1 cellular context compared by ENCODE assay signal in the genomic region with DNA sequence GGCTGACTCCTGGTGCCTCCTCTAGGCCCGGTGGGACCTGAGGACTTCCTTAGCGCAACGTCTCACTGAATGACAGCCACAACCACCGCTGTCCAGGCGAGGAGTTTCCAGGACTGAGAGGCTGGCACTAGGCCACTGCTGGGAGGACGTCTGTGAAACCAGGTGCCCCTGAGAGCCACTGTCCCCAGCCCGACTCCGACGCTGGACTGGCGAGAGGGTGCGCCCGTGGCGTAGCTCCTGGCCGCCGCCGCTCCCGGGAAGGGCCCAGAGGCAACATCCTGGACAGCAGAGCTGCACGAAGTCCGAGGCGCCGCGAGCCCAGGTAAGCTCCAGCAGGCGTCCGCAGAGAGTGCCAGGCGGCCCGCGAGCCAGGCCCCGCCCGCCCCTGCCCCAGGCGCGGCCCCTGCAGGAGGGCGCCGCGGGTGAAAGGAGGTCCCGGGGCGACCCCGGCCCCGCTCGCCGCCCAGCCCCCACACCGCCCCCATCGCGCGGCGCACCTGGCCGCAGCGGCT.
TF ChIP-seq lines count a peak whose summit lies in the region.

No MANE protein-coding gene starts in this region.

TF ChIP-seq in K562, 482 proteins besides CTCF, POLR2A, EP300 and RAD21 (continued from another document and continues in another):
- TF ChIP-seq, protein P1, sequence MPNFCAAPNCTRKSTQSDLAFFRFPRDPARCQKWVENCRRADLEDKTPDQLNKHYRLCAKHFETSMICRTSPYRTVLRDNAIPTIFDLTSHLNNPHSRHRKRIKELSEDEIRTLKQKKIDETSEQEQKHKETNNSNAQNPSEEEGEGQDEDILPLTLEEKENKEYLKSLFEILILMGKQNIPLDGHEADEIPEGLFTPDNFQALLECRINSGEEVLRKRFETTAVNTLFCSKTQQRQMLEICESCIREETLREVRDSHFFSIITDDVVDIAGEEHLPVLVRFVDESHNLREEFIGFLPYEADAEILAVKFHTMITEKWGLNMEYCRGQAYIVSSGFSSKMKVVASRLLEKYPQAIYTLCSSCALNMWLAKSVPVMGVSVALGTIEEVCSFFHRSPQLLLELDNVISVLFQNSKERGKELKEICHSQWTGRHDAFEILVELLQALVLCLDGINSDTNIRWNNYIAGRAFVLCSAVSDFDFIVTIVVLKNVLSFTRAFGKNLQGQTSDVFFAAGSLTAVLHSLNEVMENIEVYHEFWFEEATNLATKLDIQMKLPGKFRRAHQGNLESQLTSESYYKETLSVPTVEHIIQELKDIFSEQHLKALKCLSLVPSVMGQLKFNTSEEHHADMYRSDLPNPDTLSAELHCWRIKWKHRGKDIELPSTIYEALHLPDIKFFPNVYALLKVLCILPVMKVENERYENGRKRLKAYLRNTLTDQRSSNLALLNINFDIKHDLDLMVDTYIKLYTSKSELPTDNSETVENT (CRISPR knock-in tag; IDR thresholded peaks at IDR 0.05): peak; percentile 89
- TF ChIP-seq ZFP1 (CRISPR knock-in tag; IDR thresholded peaks at IDR 0.05): no peak
- peak; percentile 96 for TF ChIP-seq SETDB1 (IDR thresholded peaks at IDR 0.05; ENCODE audit: low read length)
- TF ChIP-seq ZNF184 (CRISPR knock-in tag; IDR thresholded peaks at IDR 0.05): no peak
- TF ChIP-seq DDX20 (tag; IDR thresholded peaks at IDR 0.05; ENCODE audit: low read depth): no peak
- TF ChIP-seq, protein P2, sequence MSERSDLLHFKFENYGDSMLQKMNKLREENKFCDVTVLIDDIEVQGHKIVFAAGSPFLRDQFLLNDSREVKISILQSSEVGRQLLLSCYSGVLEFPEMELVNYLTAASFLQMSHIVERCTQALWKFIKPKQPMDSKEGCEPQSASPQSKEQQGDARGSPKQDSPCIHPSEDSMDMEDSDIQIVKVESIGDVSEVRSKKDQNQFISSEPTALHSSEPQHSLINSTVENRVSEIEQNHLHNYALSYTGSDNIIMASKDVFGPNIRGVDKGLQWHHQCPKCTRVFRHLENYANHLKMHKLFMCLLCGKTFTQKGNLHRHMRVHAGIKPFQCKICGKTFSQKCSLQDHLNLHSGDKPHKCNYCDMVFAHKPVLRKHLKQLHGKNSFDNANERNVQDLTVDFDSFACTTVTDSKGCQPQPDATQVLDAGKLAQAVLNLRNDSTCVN (CRISPR knock-in tag; IDR thresholded peaks at IDR 0.05): peak; percentile 9; the same call in 1 of the 2 replicates
- TF ChIP-seq, protein P3, sequence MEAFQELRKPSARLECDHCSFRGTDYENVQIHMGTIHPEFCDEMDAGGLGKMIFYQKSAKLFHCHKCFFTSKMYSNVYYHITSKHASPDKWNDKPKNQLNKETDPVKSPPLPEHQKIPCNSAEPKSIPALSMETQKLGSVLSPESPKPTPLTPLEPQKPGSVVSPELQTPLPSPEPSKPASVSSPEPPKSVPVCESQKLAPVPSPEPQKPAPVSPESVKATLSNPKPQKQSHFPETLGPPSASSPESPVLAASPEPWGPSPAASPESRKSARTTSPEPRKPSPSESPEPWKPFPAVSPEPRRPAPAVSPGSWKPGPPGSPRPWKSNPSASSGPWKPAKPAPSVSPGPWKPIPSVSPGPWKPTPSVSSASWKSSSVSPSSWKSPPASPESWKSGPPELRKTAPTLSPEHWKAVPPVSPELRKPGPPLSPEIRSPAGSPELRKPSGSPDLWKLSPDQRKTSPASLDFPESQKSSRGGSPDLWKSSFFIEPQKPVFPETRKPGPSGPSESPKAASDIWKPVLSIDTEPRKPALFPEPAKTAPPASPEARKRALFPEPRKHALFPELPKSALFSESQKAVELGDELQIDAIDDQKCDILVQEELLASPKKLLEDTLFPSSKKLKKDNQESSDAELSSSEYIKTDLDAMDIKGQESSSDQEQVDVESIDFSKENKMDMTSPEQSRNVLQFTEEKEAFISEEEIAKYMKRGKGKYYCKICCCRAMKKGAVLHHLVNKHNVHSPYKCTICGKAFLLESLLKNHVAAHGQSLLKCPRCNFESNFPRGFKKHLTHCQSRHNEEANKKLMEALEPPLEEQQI (IDR thresholded peaks at IDR 0.05): no peak
- no peak for TF ChIP-seq MAFF (IDR thresholded peaks at IDR 0.05; ENCODE audit: low read length)
- TF ChIP-seq ZNF785 (CRISPR knock-in tag; IDR thresholded peaks at IDR 0.05): no peak
- TF ChIP-seq TOE1 (IDR thresholded peaks at IDR 0.05; ENCODE audit: borderline replicate concordance): no peak
- TF ChIP-seq TOE1 (CRISPR knock-in tag; IDR thresholded peaks at IDR 0.05; ENCODE audit: borderline replicate concordance, low read depth): no peak
- no peak for TF ChIP-seq SMAD4 (CRISPR knock-in tag; conservative IDR thresholded peaks at IDR 0.05)
- peak; percentile 88; the same call in 1 of the 2 replicates for TF ChIP-seq BRD4 (IDR thresholded peaks at IDR 0.05)
- TF ChIP-seq SNIP1 (IDR thresholded peaks at IDR 0.05; ENCODE audit: low read depth): no peak
- no peak for TF ChIP-seq ZFP36 (IDR thresholded peaks at IDR 0.05; ENCODE audit: low read depth, low read length, partially characterized antibody)
- TF ChIP-seq HDAC6 (IDR thresholded peaks at IDR 0.05; ENCODE audit: low read depth, low read length): 0 out of 2 replicates have a peak, but pooled peaks have one; percentile 97
- TF ChIP-seq KLF6 (CRISPR knock-in tag; IDR thresholded peaks at IDR 0.05; ENCODE audit: borderline replicate concordance): no peak
- no peak for TF ChIP-seq ESRRA (IDR thresholded peaks at IDR 0.05; ENCODE audit: borderline replicate concordance, low read depth)
- TF ChIP-seq EWSR1 (IDR thresholded peaks at IDR 0.05; ENCODE audit: borderline replicate concordance, low read depth, partially characterized antibody): no peak
- TF ChIP-seq, protein P4, sequence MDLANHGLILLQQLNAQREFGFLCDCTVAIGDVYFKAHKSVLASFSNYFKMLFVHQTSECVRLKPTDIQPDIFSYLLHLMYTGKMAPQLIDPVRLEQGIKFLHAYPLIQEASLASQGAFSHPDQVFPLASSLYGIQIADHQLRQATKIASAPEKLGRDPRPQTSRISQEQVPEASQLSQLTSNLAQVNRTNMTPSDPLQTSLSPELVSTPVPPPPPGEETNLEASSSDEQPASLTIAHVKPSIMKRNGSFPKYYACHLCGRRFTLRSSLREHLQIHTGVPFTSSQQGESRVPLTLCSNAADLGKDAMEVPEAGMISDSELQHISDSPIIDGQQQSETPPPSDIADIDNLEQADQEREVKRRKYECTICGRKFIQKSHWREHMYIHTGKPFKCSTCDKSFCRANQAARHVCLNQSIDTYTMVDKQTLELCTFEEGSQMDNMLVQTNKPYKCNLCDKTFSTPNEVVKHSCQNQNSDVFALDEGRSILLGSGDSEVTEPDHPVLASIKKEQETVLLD (IDR thresholded peaks at IDR 0.05): peak; percentile 58
- no peak for TF ChIP-seq DIDO1 (tag; IDR thresholded peaks at IDR 0.05; ENCODE audit: low read depth)
- no peak for TF ChIP-seq HMGN3 (IDR thresholded peaks at IDR 0.05; ENCODE audit: borderline replicate concordance, extremely low read depth, insufficient read length, low read depth, low read length)
- no peak for TF ChIP-seq MED1 (CRISPR knock-in tag; IDR thresholded peaks at IDR 0.05; ENCODE audit: borderline replicate concordance)
- TF ChIP-seq NEUROD1 (IDR thresholded peaks at IDR 0.05; ENCODE audit: borderline replicate concordance, low read depth, low read length, partially characterized antibody): peak; percentile 68
- TF ChIP-seq CREM (IDR thresholded peaks at IDR 0.05; ENCODE audit: low read depth): 0 out of 2 replicates have a peak, but pooled peaks have one; percentile 43
- no peak for TF ChIP-seq NR1H2 (CRISPR knock-in tag; IDR thresholded peaks at IDR 0.05)
- no peak for TF ChIP-seq U2AF2 (optimal IDR thresholded peaks at IDR 0.05; ENCODE audit: low read depth, low read length)
- no peak for TF ChIP-seq ZNF143 (CRISPR knock-in tag; IDR thresholded peaks at IDR 0.05)
- no peak for TF ChIP-seq PHB2 (IDR thresholded peaks at IDR 0.05; ENCODE audit: low read depth)
- TF ChIP-seq MCM7 (IDR thresholded peaks at IDR 0.05): no peak
- TF ChIP-seq ZNF311 (CRISPR knock-in tag; IDR thresholded peaks at IDR 0.05): no peak
- TF ChIP-seq, protein P5, sequence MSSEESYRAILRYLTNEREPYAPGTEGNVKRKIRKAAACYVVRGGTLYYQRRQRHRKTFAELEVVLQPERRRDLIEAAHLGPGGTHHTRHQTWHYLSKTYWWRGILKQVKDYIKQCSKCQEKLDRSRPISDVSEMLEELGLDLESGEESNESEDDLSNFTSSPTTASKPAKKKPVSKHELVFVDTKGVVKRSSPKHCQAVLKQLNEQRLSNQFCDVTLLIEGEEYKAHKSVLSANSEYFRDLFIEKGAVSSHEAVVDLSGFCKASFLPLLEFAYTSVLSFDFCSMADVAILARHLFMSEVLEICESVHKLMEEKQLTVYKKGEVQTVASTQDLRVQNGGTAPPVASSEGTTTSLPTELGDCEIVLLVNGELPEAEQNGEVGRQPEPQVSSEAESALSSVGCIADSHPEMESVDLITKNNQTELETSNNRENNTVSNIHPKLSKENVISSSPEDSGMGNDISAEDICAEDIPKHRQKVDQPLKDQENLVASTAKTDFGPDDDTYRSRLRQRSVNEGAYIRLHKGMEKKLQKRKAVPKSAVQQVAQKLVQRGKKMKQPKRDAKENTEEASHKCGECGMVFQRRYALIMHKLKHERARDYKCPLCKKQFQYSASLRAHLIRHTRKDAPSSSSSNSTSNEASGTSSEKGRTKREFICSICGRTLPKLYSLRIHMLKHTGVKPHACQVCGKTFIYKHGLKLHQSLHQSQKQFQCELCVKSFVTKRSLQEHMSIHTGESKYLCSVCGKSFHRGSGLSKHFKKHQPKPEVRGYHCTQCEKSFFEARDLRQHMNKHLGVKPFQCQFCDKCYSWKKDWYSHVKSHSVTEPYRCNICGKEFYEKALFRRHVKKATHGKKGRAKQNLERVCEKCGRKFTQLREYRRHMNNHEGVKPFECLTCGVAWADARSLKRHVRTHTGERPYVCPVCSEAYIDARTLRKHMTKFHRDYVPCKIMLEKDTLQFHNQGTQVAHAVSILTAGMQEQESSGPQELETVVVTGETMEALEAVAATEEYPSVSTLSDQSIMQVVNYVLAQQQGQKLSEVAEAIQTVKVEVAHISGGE (CRISPR knock-in tag; IDR thresholded peaks at IDR 0.05): peak in 1 of 3 experiments; percentile 56; a peak in 2 of 6 replicates
- TF ChIP-seq KDM1A (IDR thresholded peaks at IDR 0.05): no peak
- peak; percentile 99 for TF ChIP-seq RBBP5 (IDR thresholded peaks at IDR 0.05; ENCODE audit: borderline replicate concordance, insufficient read depth, low read length, poor library complexity, severe bottlenecking)
- TF ChIP-seq TBL1XR1 (IDR thresholded peaks at IDR 0.05; ENCODE audit: low read length in 2 of 2): no peak
- peak; percentile 67; the same call in 1 of the 2 replicates for TF ChIP-seq SMARCE1 (IDR thresholded peaks at IDR 0.05)
- TF ChIP-seq ZNF12 (CRISPR knock-in tag; IDR thresholded peaks at IDR 0.05): no peak
- no peak for TF ChIP-seq STAT5B (CRISPR knock-in tag; IDR thresholded peaks at IDR 0.05)
- no peak for TF ChIP-seq ZBTB8A (IDR thresholded peaks at IDR 0.05; ENCODE audit: partially characterized antibody)
- TF ChIP-seq, protein P6, sequence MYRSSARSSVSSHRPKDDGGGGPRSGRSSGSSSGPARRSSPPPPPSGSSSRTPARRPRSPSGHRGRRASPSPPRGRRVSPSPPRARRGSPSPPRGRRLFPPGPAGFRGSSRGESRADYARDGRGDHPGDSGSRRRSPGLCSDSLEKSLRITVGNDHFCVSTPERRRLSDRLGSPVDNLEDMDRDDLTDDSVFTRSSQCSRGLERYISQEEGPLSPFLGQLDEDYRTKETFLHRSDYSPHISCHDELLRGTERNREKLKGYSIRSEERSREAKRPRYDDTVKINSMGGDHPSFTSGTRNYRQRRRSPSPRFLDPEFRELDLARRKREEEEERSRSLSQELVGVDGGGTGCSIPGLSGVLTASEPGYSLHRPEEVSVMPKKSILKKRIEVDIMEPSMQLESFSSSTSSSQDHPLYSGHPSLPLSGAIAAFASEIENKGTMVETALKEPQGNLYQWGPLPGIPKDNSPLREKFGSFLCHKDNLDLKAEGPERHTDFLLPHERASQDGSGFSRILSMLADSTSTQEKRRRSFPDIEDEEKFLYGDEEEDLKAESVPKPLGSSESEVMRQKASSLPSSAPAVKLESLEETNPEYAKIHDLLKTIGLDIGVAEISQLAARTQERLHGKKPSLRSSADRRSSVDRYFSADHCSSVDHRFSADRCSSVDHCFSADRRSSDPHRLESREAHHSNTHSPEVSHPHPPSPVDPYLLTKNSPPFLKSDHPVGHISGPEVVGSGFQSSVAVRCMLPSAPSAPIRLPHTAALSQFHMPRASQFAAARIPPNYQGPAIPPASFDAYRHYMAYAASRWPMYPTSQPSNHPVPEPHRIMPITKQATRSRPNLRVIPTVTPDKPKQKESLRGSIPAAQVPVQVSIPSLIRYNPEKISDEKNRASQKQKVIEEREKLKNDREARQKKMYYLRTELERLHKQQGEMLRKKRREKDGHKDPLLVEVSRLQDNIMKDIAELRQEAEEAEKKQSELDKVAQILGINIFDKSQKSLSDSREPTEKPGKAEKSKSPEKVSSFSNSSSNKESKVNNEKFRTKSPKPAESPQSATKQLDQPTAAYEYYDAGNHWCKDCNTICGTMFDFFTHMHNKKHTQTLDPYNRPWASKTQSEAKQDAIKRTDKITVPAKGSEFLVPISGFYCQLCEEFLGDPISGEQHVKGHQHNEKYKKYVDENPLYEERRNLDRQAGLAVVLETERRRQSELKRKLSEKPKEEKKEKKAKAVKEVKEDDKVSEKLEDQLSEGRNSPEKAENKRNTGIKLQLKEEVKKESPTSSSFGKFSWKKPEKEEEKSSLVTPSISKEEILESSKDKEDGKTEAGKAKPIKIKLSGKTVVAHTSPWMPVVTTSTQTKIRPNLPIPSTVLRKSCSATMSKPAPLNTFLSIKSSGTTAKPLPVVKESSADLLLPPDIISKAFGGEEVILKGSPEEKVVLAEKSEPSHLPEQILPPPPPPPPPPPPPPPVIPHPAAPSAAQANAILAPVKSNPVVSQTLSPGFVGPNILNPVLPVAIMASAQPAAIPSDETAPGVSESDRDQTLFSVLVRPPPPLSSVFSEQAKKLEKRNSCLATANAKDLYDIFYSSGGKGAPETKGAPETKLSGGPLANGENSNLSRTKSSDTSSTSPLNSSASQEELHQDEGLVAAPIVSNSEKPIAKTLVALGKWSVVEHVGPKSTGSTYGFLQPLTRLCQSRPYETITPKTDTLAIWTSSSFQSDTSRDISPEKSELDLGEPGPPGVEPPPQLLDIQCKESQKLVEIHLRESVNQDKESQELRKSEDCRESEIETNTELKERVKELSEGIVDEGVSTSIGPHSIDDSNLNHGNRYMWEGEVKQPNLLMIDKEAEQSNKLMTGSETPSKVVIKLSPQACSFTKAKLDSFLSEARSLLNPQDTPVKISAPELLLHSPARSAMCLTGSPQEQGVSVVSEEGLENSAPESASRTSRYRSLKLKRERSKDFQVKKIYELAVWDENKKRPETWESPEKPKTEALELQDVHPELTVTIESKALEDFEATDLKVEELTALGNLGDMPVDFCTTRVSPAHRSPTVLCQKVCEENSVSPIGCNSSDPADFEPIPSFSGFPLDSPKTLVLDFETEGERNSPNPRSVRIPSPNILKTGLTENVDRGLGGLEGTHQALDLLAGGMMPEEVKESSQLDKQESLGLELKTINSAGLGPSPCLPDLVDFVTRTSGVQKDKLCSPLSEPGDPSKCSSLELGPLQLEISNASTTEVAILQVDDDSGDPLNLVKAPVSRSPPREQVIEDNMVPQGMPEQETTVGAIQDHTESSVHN (IDR thresholded peaks at IDR 0.05; ENCODE audit: borderline replicate concordance in 1 of 2, low read depth in 1 of 2): no peak
- no peak for TF ChIP-seq ZNF217 (CRISPR knock-in tag; IDR thresholded peaks at IDR 0.05)
- peak; percentile 36 for TF ChIP-seq TAF1 (IDR thresholded peaks at IDR 0.05; ENCODE audit: control insufficient read depth, extremely low read depth, insufficient read depth, low read length, severe bottlenecking)
